Comparison of ENCODE assay signal across 8 cellular contexts in genomic region chr12:49098035-49098451, GRCh38. TPM values are rescaled to one million over a fixed set of nuclear protein-coding genes. Genes with fewer than 3 reads are reported as not detected.
DNase-seq lines count a peak whose midpoint lies in the region; ATAC-seq and TF ChIP-seq lines count a peak whose summit lies in the region.

No MANE protein-coding gene starts in this region.

- no peak overlapping the region for H3K4me3 ChIP-seq in testis

- intact Hi-C loops in testis (cut with DNase I; ENCODE audit: low total_unique reads): no loop called here

- H3K36me3 ChIP-seq in testis (ENCODE audit: low read depth, missing control alignments): no peaks in the 10 kb centered on the region

- H3K27me3 Mint-ChIP-seq in naive B cell: peaks cover 20 to 25% (median 22%) of the 10 kb centered on the region in 3 donors

- no peaks in the 10 kb centered on the region for H3K9me3 ChIP-seq in testis

- 53 to 56% methylated on average over 4 of the region's 4 CpGs for WGBS in testis, 2 donors

- DNase-seq in DMS53 (lab: John Stamatoyannopoulos, UW) (peak; percentile 51), DMS53 treated with DMSO at 0.1 percent for 48 hours (lab: John Stamatoyannopoulos, UW; ENCODE audit: unreplicated experiment) (no peak), NAMALWA (ENCODE audit: low spot score) (peak; percentile 80), naive B cell (peak; percentile 53), testis (peak; percentile 75)
- DNase-seq in activated CD4-positive, alpha-beta T cell treated with anti-CD3 and anti-CD28 coated beads, Interleukin-2, amount 50 U/mL, for 1 hour: peak; percentile 62
- peak; percentile 32 for DNase-seq in effector CD8-positive, alpha-beta T cell (lab: John Stamatoyannopoulos, UW)

- H3K27ac Mint-ChIP-seq in naive B cell: peak overlapping the region in 1 of 6 donors; percentile 4

- no peaks in the 10 kb centered on the region for H3K9me3 Mint-ChIP-seq in naive B cell

- peak; percentile 76 to 80 (median 76) for TF ChIP-seq CTCF in testis (IDR thresholded peaks at IDR 0.05)

- TF ChIP-seq POLR2A in testis (IDR thresholded peaks at IDR 0.05): no peak

- no peaks in the 10 kb centered on the region for H3K27me3 ChIP-seq in testis

- peak; percentile 61 to 67 for ATAC-seq in naive B cell (ENCODE audit: low read depth in 2 of 2)
- no peak for ATAC-seq in GM18868 (IDR thresholded peaks at IDR 0.05; ENCODE audit: unreplicated experiment)

- no peak overlapping the region for H3K4me3 Mint-ChIP-seq in naive B cell

- H3K27ac ChIP-seq in testis: no peak overlapping the region

- peaks cover 24 to 26% of the 10 kb centered on the region in 2 donors for H3K36me3 Mint-ChIP-seq in naive B cell

- peaks cover 5% of the 10 kb centered on the region for H3K4me1 ChIP-seq in testis

- peaks cover 7 to 22% (median 16%) of the 10 kb centered on the region in 3 donors for H3K4me1 Mint-ChIP-seq in naive B cell

RNA-seq across cellular contexts. Expression of gene DHH, which starts 3.4 kb away (rescaled TPM):
- not detected for polyA plus RNA-seq in naive B cell (ENCODE audit: low read depth in 6 of 6)
- total RNA-seq in testis: 100 to 1,000 TPM in 1 of 2 donors, 10 to 100 TPM in 1; 97.6 to 148 TPM
- polyA plus RNA-seq in testis (ENCODE audit: insufficient read depth, low read depth, low replicate concordance): 40.0 TPM

RNA-seq across cellular contexts. Expression of gene LMBR1L, which starts 12.6 kb away (rescaled TPM):
- polyA plus RNA-seq in naive B cell (ENCODE audit: low read depth in 6 of 6) (10 to 100 TPM; 42.4 to 93.6 (median 59.1) TPM), testis (ENCODE audit: insufficient read depth, low read depth, low replicate concordance) (178 TPM)
- 100 to 1,000 TPM; 223 to 265 TPM for total RNA-seq in testis

RNA-seq across cellular contexts. Expression of gene RHEBL1, which starts 28.3 kb away (rescaled TPM):
- polyA plus RNA-seq in naive B cell (ENCODE audit: low read depth in 6 of 6) (1 to 10 TPM; 4.5 to 8.6 (median 6.1) TPM), testis (ENCODE audit: insufficient read depth, low read depth, low replicate concordance) (1.5 TPM)
- total RNA-seq in testis: 1 to 10 TPM; 1.7 to 5.9 TPM

RNA-seq across cellular contexts. Expression of gene TUBA1B, which starts 33.2 kb away (rescaled TPM):
- polyA plus RNA-seq in naive B cell (ENCODE audit: low read depth in 6 of 6): 100 to 1,000 TPM; 355 to 614 (median 402) TPM
- 1,000 to 10,000 TPM in 1 of 2 donors, 100 to 1,000 TPM in 1; 642 to 1,178 TPM for total RNA-seq in testis
- 894 TPM for polyA plus RNA-seq in testis (ENCODE audit: insufficient read depth, low read depth, low replicate concordance)

RNA-seq across cellular contexts. Expression of gene KMT2D, which starts 37.4 kb away (rescaled TPM):
- polyA plus RNA-seq in naive B cell (ENCODE audit: low read depth in 6 of 6) (10 to 100 TPM in 3 of 6 donors, 1 to 10 TPM in 3; 2.6 to 33.6 (median 9.7) TPM), testis (ENCODE audit: insufficient read depth, low read depth, low replicate concordance) (67.1 TPM)
- total RNA-seq in testis: 100 to 1,000 TPM; 148 to 169 TPM

Comparison
In these comparisons a context has a peak if more than half of its experiments do, and no peak if none do; other contexts are left out.
1. RNA of gene DHH, which starts 3.4 kb away (polyA plus RNA-seq): 40.0 TPM in testis (single experiment); not detected in naive B cell; every median in the first group is over 10 times any median in the second.